In genomic region chr12:68239309-68239708, GRCh38 we compare ENCODE assay signal across 29 cellular contexts. TPM values are rescaled to one million over a fixed set of nuclear protein-coding genes. Genes with fewer than 3 reads are reported as not detected.
A peak's percentile ranks its signal among the peaks of the same experiment; 100 is the strongest.
DNase-seq lines count a peak whose midpoint lies in the region; ATAC-seq and TF ChIP-seq lines count a peak whose summit lies in the region.
"Had no signal": no experiment of that assay in that cellular context is flagged by ENCODE, and none has a peak within 500 bp of the region (broad histone marks: within the 10 kb centered on the region; RNA-seq: fewer than 3 reads in every experiment).

No MANE protein-coding gene starts in this region.

- H3K14ac ChIP-seq in mesenchymal stem cell (ENCODE audit: low read length in 2 of 2): no peak overlapping the region
- no peak overlapping the region for H3K14ac ChIP-seq in trophoblast cell (ENCODE audit: low read length)

- H3K9me3 Mint-ChIP-seq in MCF 10A (ENCODE audit: unreplicated experiment): no peaks in the 10 kb centered on the region
- H3K9me3 Mint-ChIP-seq in activated CD8-positive, alpha-beta memory T cell treated with anti-CD3 and anti-CD28 coated beads, Interleukin-2, amount 10 ng/mL, durations not matched to agents 7 days and 5 days (ENCODE audit: low read depth): peaks cover 1% of the 10 kb centered on the region
- H3K9me3 Mint-ChIP-seq: mesothelial cell of epicardium had no signal

- H3K4me1 Mint-ChIP-seq in MCF 10A (ENCODE audit: insufficient read depth, unreplicated experiment): peaks cover 26% of the 10 kb centered on the region
- H3K4me1 Mint-ChIP-seq in activated CD8-positive, alpha-beta memory T cell treated with anti-CD3 and anti-CD28 coated beads, Interleukin-2, amount 10 ng/mL, durations not matched to agents 7 days and 5 days: peaks cover 65% of the 10 kb centered on the region

- H3K27me3 Mint-ChIP-seq in MCF 10A (ENCODE audit: insufficient read depth, unreplicated experiment): no peaks in the 10 kb centered on the region
- no peaks in the 10 kb centered on the region for H3K27me3 Mint-ChIP-seq in activated CD8-positive, alpha-beta memory T cell treated with anti-CD3 and anti-CD28 coated beads, Interleukin-2, amount 10 ng/mL, durations not matched to agents 7 days and 5 days

- peaks cover 6% of the 10 kb centered on the region for H3F3A ChIP-seq in PC-3 (ENCODE audit: low read length, unreplicated experiment)

- TF ChIP-seq POLR2A in breast epithelium (IDR thresholded peaks at IDR 0.05) (no peak), uterus (IDR thresholded peaks at IDR 0.05) (no peak)

- no peak overlapping the region for H4K91ac ChIP-seq in mesenchymal stem cell (ENCODE audit: low read length)
- no peak overlapping the region for H4K91ac ChIP-seq in trophoblast cell (ENCODE audit: low read depth, low read length)

- no peak overlapping the region for H3K4me3 Mint-ChIP-seq in MCF 10A (ENCODE audit: unreplicated experiment)
- H3K4me3 Mint-ChIP-seq in activated CD8-positive, alpha-beta memory T cell treated with anti-CD3 and anti-CD28 coated beads, Interleukin-2, amount 10 ng/mL, durations not matched to agents 7 days and 5 days: no peak overlapping the region
- H3K4me3 Mint-ChIP-seq: mesothelial cell of epicardium, nephron progenitor cell had no signal

- no peaks in the 10 kb centered on the region for H3K9me2 ChIP-seq in PC-3 (replicated peaks; ENCODE audit: low read length)

- no peak overlapping the region for H2BK5ac ChIP-seq in mesenchymal stem cell (ENCODE audit: low read depth, low read length, poor library complexity, severe bottlenecking)
- no peak overlapping the region for H2BK5ac ChIP-seq in trophoblast cell (ENCODE audit: low read depth, low read length, poor library complexity)

- no peak overlapping the region for H2BK12ac ChIP-seq in mesenchymal stem cell (ENCODE audit: low read length in 2 of 2)
- H2BK12ac ChIP-seq in trophoblast cell (ENCODE audit: low read length): no peak overlapping the region

- H4K8ac ChIP-seq in mesenchymal stem cell (ENCODE audit: low read length) (no peak overlapping the region), trophoblast cell (ENCODE audit: low read depth, low read length) (no peak overlapping the region)

- TF ChIP-seq CTCF in MCF 10A (IDR thresholded peaks at IDR 0.05; ENCODE audit: unreplicated experiment): no peak
- TF ChIP-seq CTCF in breast epithelium (IDR thresholded peaks at IDR 0.05): no peak
- TF ChIP-seq CTCF in PC-3 (conservative IDR thresholded peaks at IDR 0.05; ENCODE audit: low read depth, low read length): no peak
- no peak for TF ChIP-seq CTCF in uterus (IDR thresholded peaks at IDR 0.05)

- H3K27me3 ChIP-seq in breast epithelium (no peaks in the 10 kb centered on the region), PC-3 (ENCODE audit: low read length) (no peaks in the 10 kb centered on the region), mesenchymal stem cell (ENCODE audit: control insufficient read depth in 1 of 2, insufficient read depth in 1 of 2, low read length in 2 of 2) (no peaks in the 10 kb centered on the region), uterus (no peaks in the 10 kb centered on the region), trophoblast cell (ENCODE audit: insufficient read depth, low read length) (no peaks in the 10 kb centered on the region)
- H3K27me3 ChIP-seq: body of pancreas, pancreas, spleen, transverse colon had no signal

- no peak overlapping the region for H2AK5ac ChIP-seq in mesenchymal stem cell (ENCODE audit: low read length, severe bottlenecking)
- H2AK5ac ChIP-seq in trophoblast cell (ENCODE audit: low read length): no peak overlapping the region

- H2BK15ac ChIP-seq in mesenchymal stem cell (ENCODE audit: low read depth, poor library complexity, severe bottlenecking): no peak overlapping the region

- H3K27ac ChIP-seq in breast epithelium (peak overlapping the region in 1 of 2 donors; percentile 21), PC-3 (ENCODE audit: low read length) (peak overlapping the region; percentile 87), mesenchymal stem cell (ENCODE audit: low read length, poor library complexity, severe bottlenecking) (no peak overlapping the region), uterus (peak overlapping the region; percentile 69 to 81), trophoblast cell (ENCODE audit: low read depth, low read length) (no peak overlapping the region)
- H3K27ac ChIP-seq: body of pancreas, pancreas, SJSA1, transverse colon had no signal

- no peaks in the 10 kb centered on the region for H3K4me1 ChIP-seq in breast epithelium
- H3K4me1 ChIP-seq in PC-3 (ENCODE audit: insufficient read depth, low read length): peaks cover 28% of the 10 kb centered on the region
- peaks cover 4% of the 10 kb centered on the region for H3K4me1 ChIP-seq in mesenchymal stem cell (ENCODE audit: control insufficient read depth, insufficient read depth, low read depth, low read length)
- H3K4me1 ChIP-seq in uterus: peaks cover 0 to 5% of the 10 kb centered on the region in 2 donors
- peaks cover 2 to 3% of the 10 kb centered on the region in 2 experiments for H3K4me1 ChIP-seq in trophoblast cell (ENCODE audit: control insufficient read depth in 1 of 2, insufficient read depth in 2 of 2, low read length in 2 of 2)
- H3K4me1 ChIP-seq: Caco-2, SJSA1 had no signal

- no peaks in the 10 kb centered on the region for H3K79me1 ChIP-seq in mesenchymal stem cell (replicated peaks; ENCODE audit: low read length, poor library complexity, severe bottlenecking)
- H3K79me1 ChIP-seq in trophoblast cell (ENCODE audit: low read length): no peaks in the 10 kb centered on the region

- H3K9me3 ChIP-seq in breast epithelium: no peaks in the 10 kb centered on the region
- no peaks in the 10 kb centered on the region for H3K9me3 ChIP-seq in PC-3 (ENCODE audit: low read length)
- H3K9me3 ChIP-seq in mesenchymal stem cell (ENCODE audit: control insufficient read depth, low read length): no peaks in the 10 kb centered on the region
- H3K9me3 ChIP-seq in uterus: no peaks in the 10 kb centered on the region
- no peaks in the 10 kb centered on the region for H3K9me3 ChIP-seq in trophoblast cell (ENCODE audit: insufficient read depth, low read depth, low read length)
- H3K9me3 ChIP-seq: body of pancreas, Caco-2, pancreas, SJSA1, spleen, transverse colon had no signal

- no peak for DNase-seq in MCF 10A (ENCODE audit: unreplicated experiment)
- no peak for DNase-seq in breast epithelium (ENCODE audit: low spot score in 2 of 2)
- DNase-seq in PC-3: peak; percentile 26
- no peak for DNase-seq in mesenchymal stem cell
- DNase-seq in uterus: no peak
- no peak for DNase-seq in trophoblast cell
- DNase-seq in NOMO-1 treated with dmso at 0.1 percent for 144 hours (lab: John Stamatoyannopoulos, UW; ENCODE audit: unreplicated experiment): no peak
- no peak for DNase-seq in activated CD8-positive, alpha-beta memory T cell treated with anti-CD3 and anti-CD28 coated beads, Interleukin-2, amount 10 ng/mL, durations not matched to agents 7 days and 5 days
- DNase-seq: ACHN; activated CD4-positive, alpha-beta T cell treated with anti-CD3 and anti-CD28 coated beads for 4 hours; activated CD8-positive, alpha-beta memory T cell treated with anti-CD3 and anti-CD28 coated beads for 24 hours; activated gamma-delta T cell treated with Interleukin-2 at 50 U/mL for 16 hours; activated T-cell treated with anti-CD3 and anti-CD28 coated beads, Interleukin-2, amount 50 U/mL, for 1 hour; Caco-2; left ventricle myocardium superior; NCI-H1436 treated with DMSO at 0.1 percent for 48 hours; NCI-H524; nephron progenitor cell; retina; RPMI8226; spleen; T-helper 2 cell; transverse colon had no signal

- H3K4ac ChIP-seq in mesenchymal stem cell (ENCODE audit: low read depth in 1 of 2, low read length in 2 of 2) (no peak overlapping the region), trophoblast cell (ENCODE audit: low read depth, low read length) (no peak overlapping the region)

- H3K36me3 Mint-ChIP-seq in MCF 10A (ENCODE audit: insufficient read depth, unreplicated experiment): no peaks in the 10 kb centered on the region
- H3K36me3 Mint-ChIP-seq in activated CD8-positive, alpha-beta memory T cell treated with anti-CD3 and anti-CD28 coated beads, Interleukin-2, amount 10 ng/mL, durations not matched to agents 7 days and 5 days: peaks cover 13% of the 10 kb centered on the region
- H3K36me3 Mint-ChIP-seq: mesothelial cell of epicardium had no signal

- H3K36me3 ChIP-seq in breast epithelium: no peaks in the 10 kb centered on the region
- no peaks in the 10 kb centered on the region for H3K36me3 ChIP-seq in PC-3 (ENCODE audit: low read depth, low read length)
- H3K36me3 ChIP-seq in mesenchymal stem cell (ENCODE audit: control insufficient read depth in 1 of 2, insufficient read depth in 2 of 2, low read depth in 1 of 2, low read length in 2 of 2): no peaks in the 10 kb centered on the region
- H3K36me3 ChIP-seq in uterus: no peaks in the 10 kb centered on the region
- no peaks in the 10 kb centered on the region for H3K36me3 ChIP-seq in trophoblast cell (ENCODE audit: control insufficient read depth in 1 of 2, insufficient read depth in 2 of 2, low read length in 2 of 2)
- H3K36me3 ChIP-seq: pancreas, SJSA1, spleen, transverse colon had no signal

- POLR2A ChIA-PET in MCF 10A (lab: Yijun Ruan, JAX): interaction anchor here (1.2 to 1.3 kb wide), 2 partner anchors 20 to 52 kb away, joined by 3 to 4 read pairs; no protein-coding TSS in a partner anchor
- POLR2A ChIA-PET in PC-3 (lab: Charles Lee; ENCODE audit: unreplicated experiment): no interaction called here

- 89% methylated on average over 2 of the region's 3 CpGs for WGBS in mesenchymal stem cell
- WGBS in trophoblast cell (ENCODE audit: extremely low coverage, insufficient coverage, insufficient read length): no CpG with 5 or more reads among the region's 3 CpGs

- no peak overlapping the region for H4K12ac ChIP-seq in trophoblast cell (ENCODE audit: low read depth, low read length)

- ATAC-seq in PC-3: peak; percentile 11; the same call in 1 of the 2 replicates
- no peak for ATAC-seq in activated CD8-positive, alpha-beta memory T cell treated with anti-CD3 and anti-CD28 coated beads, Interleukin-2, amount 10 ng/mL, durations not matched to agents 7 days and 5 days
- ATAC-seq: body of pancreas had no signal

- H2BK120ac ChIP-seq in mesenchymal stem cell (ENCODE audit: low read depth, low read length) (no peak overlapping the region), trophoblast cell (ENCODE audit: insufficient read depth, low read length, poor library complexity) (no peak overlapping the region)

- H3K79me2 ChIP-seq in PC-3 (ENCODE audit: low read length) (no peaks in the 10 kb centered on the region), trophoblast cell (ENCODE audit: control insufficient read depth, insufficient read depth, low read length, poor library complexity) (no peaks in the 10 kb centered on the region)

- H3K4me3 ChIP-seq in breast epithelium (no peak overlapping the region), PC-3 (ENCODE audit: low read length) (peak overlapping the region; percentile 32), mesenchymal stem cell (ENCODE audit: insufficient read depth in 1 of 2, low read depth in 1 of 2, low read length in 2 of 2) (peak overlapping the region in 1 of 2 experiments; percentile 1), uterus (no peak overlapping the region), trophoblast cell (ENCODE audit: low read depth, low read length) (no peak overlapping the region)
- H3K4me3 ChIP-seq: body of pancreas, pancreas, SJSA1, spleen, transverse colon had no signal

- H3K18ac ChIP-seq in mesenchymal stem cell (ENCODE audit: low read depth in 1 of 2, low read length in 2 of 2) (peak overlapping the region in 1 of 2 experiments; percentile 14), trophoblast cell (ENCODE audit: low read length) (no peak overlapping the region)

- H3K9ac ChIP-seq in PC-3 (ENCODE audit: low read length) (peak overlapping the region; percentile 48), mesenchymal stem cell (ENCODE audit: low read length) (peak overlapping the region; percentile 88), trophoblast cell (ENCODE audit: low read length) (no peak overlapping the region)

- CTCF ChIA-PET in MCF 10A (lab: Yijun Ruan, JAX): interaction anchor here (4.5 kb wide), 1 partner anchor 16 kb away, joined by 31 read pairs; no protein-coding TSS in a partner anchor
- CTCF ChIA-PET in PC-3 (lab: Charles Lee): no interaction called here
- CTCF ChIA-PET in activated CD8-positive, alpha-beta memory T cell treated with anti-CD3 and anti-CD28 coated beads, Interleukin-2, amount 10 ng/mL, durations not matched to agents 7 days and 5 days (lab: Charles Lee): interaction anchor here (0.8 to 5.0 kb wide), 3 partner anchors 16 to 77 kb away, joined by 3 to 20 read pairs (median 3); no protein-coding TSS in a partner anchor

- BruUV-seq in MCF 10A (replicated peaks; lab: Mats Ljungman, UMichigan) (no TSS peak), PC-3 (replicated peaks; lab: Mats Ljungman, UMichigan) (no TSS peak)

- H2AFZ ChIP-seq in PC-3 (ENCODE audit: low read length): peak overlapping the region; percentile 30; the same call in 1 of the 2 replicates
- no peak overlapping the region for H2AFZ ChIP-seq in mesenchymal stem cell (ENCODE audit: low read depth, low read length)
- no peak overlapping the region for H2AFZ ChIP-seq in trophoblast cell (ENCODE audit: insufficient read depth, low read length, poor library complexity)

- intact Hi-C loops in MCF 10A (cut with micrococcal nuclease): no loop called here
- intact Hi-C loops in breast epithelium (cut with DNase I; ENCODE audit: low total_unique reads): no loop called here
- intact Hi-C loops in PC-3 (cut with micrococcal nuclease): no loop called here
- intact Hi-C loops in uterus (cut with DNase I; ENCODE audit: low total_unique reads): no loop called here

- H3K4me2 ChIP-seq in PC-3 (ENCODE audit: low read length) (peak overlapping the region; percentile 72), mesenchymal stem cell (ENCODE audit: low read length, poor library complexity, severe bottlenecking) (no peak overlapping the region), trophoblast cell (ENCODE audit: low read length) (no peak overlapping the region)

- peak overlapping the region; percentile 93 for H3K27ac Mint-ChIP-seq in MCF 10A (ENCODE audit: low read depth, unreplicated experiment)
- H3K27ac Mint-ChIP-seq in activated CD8-positive, alpha-beta memory T cell treated with anti-CD3 and anti-CD28 coated beads, Interleukin-2, amount 10 ng/mL, durations not matched to agents 7 days and 5 days: no peak overlapping the region
- H3K27ac Mint-ChIP-seq: mesothelial cell of epicardium, nephron progenitor cell had no signal

- H4K20me1 ChIP-seq in PC-3 (ENCODE audit: low read length): no peaks in the 10 kb centered on the region

- no peak overlapping the region for H3K23ac ChIP-seq in mesenchymal stem cell (ENCODE audit: low read length in 2 of 2)
- no peak overlapping the region for H3K23ac ChIP-seq in trophoblast cell (ENCODE audit: low read length)

RNA-seq across cellular contexts. Expression of gene IL26, which starts 13.7 kb away (rescaled TPM):
- not detected in 2 replicates for total RNA-seq in MCF 10A (2022)
- not detected for total RNA-seq in breast epithelium
- total RNA-seq in PC-3 (2014; rRNA removed): not detected in 2 replicates
- polyA plus RNA-seq in mesenchymal stem cell (2013, experiment 1 of 2): not detected
- not detected for polyA plus RNA-seq in mesenchymal stem cell (2013, experiment 2 of 2)
- not detected for total RNA-seq in uterus
- polyA plus RNA-seq in trophoblast cell (2013): not detected in 2 replicates
- under 1 TPM in 1 of 2 experiments, not detected in 1; 0.35 TPM for total RNA-seq in activated CD8-positive, alpha-beta memory T cell treated with anti-CD3 and anti-CD28 coated beads, Interleukin-2, amount 10 ng/mL, durations not matched to agents 7 days and 5 days
- total RNA-seq: body of pancreas, Caco-2, left ventricle myocardium superior, mesothelial cell of epicardium, pancreas, SJSA1, transverse colon had no signal
- polyA plus RNA-seq: BJ, keratinocyte, pancreas, spleen had no signal

RNA-seq across cellular contexts. Expression of gene IL22, which starts 14.1 kb away (rescaled TPM):
- total RNA-seq in MCF 10A (2022) (not detected in 2 replicates), breast epithelium (not detected), PC-3 (2014; rRNA removed) (not detected in 2 replicates), uterus (not detected)
- polyA plus RNA-seq in mesenchymal stem cell (2013, experiment 1 of 2): not detected
- polyA plus RNA-seq in mesenchymal stem cell (2013, experiment 2 of 2): not detected
- not detected in 2 replicates for polyA plus RNA-seq in trophoblast cell (2013)
- total RNA-seq in activated CD8-positive, alpha-beta memory T cell treated with anti-CD3 and anti-CD28 coated beads, Interleukin-2, amount 10 ng/mL, durations not matched to agents 7 days and 5 days: under 1 TPM in 1 of 2 experiments, not detected in 1; 0.61 TPM
- total RNA-seq: body of pancreas, Caco-2, left ventricle myocardium superior, mesothelial cell of epicardium, pancreas, SJSA1, spleen, transverse colon had no signal
- polyA plus RNA-seq: BJ, keratinocyte, pancreas, spleen had no signal

Comparison
In these comparisons a context has a peak if more than half of its experiments do, and no peak if none do; other contexts are left out.
1. H3K27ac ChIP-seq: peak in PC-3 (single experiment) and uterus (2 of 2); none in mesenchymal stem cell (single experiment) and trophoblast cell (single experiment).